ENCODE assay signal across 8 cellular contexts in the genomic region with DNA sequence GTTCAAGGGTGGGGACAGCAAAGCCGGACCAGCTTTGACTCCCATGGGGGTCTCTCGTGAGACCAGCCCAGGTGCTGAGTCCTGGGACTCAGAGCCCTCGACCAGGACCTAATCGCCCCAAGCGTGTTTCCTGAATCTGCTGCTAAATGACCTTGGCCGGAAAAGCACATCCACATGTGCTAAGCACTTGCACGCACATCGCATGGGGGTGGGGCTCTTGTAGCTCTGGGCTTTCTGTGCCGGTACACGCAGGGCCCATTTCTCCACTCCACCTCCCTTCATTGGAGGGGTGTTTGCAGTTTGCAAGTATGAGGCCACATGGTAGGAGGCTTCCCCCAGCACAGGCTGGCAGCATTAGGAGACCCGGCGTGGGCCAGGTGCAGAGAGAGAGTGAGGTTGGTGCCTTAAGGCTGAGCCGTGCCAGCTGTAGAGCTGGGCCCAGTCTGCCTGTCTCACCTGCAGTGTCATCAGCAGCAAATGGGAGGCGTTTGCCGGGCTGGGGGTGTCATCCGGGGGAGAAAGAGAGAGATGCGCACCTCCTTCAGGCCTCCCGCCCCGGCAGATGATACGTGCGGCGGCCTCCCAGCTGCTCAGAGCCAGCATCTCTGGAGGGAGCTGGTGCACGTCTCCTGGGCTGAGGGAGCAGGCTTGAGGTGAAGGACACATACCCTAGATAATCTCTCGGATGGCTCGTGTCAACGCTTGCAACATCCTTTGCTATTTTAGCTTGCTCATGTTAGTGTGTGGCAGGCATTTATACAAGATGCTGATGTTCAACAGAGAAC. TPM values are rescaled to one million over a fixed set of nuclear protein-coding genes. Genes with fewer than 3 reads are reported as not detected.
DNase-seq lines count a peak whose midpoint lies in the region; ATAC-seq and TF ChIP-seq lines count a peak whose summit lies in the region.

No MANE protein-coding gene starts in this region.

- H3K23ac ChIP-seq in trophoblast cell (ENCODE audit: low read length) = no peak overlapping the region

- H3K36me3 ChIP-seq in SU-DHL-6 (ENCODE audit: low read length) = no peaks in the 10 kb centered on the region
- peaks cover 27 to 28% of the 10 kb centered on the region in 2 experiments for H3K36me3 ChIP-seq in trophoblast cell (ENCODE audit: control insufficient read depth in 1 of 2, insufficient read depth in 2 of 2, low read length in 2 of 2)
- no peaks in the 10 kb centered on the region for H3K36me3 ChIP-seq in tibial nerve

- no peak overlapping the region for H4K8ac ChIP-seq in trophoblast cell (ENCODE audit: low read depth, low read length)

- H2BK5ac ChIP-seq in trophoblast cell (ENCODE audit: low read depth, low read length, poor library complexity) = no peak overlapping the region

- TF ChIP-seq EP300 in tibial nerve (IDR thresholded peaks at IDR 0.05) = no peak

- no CpG with 5 or more reads among the region's 26 CpGs for WGBS in trophoblast cell (ENCODE audit: extremely low coverage, insufficient coverage, insufficient read length)
- 77 to 88% methylated on average over 5 to 26 of the region's 26 CpGs for WGBS in tibial nerve, 2 donors

- H3K4me1 ChIP-seq in trophoblast cell (ENCODE audit: control insufficient read depth in 1 of 2, insufficient read depth in 2 of 2, low read length in 2 of 2) (no peaks in the 10 kb centered on the region), tibial nerve (peaks cover 0 to 36% (median 4%) of the 10 kb centered on the region in 4 donors)

- H3K9ac ChIP-seq in SU-DHL-6 (ENCODE audit: low read length) (peak overlapping the region; percentile 68), trophoblast cell (ENCODE audit: low read length) (no peak overlapping the region)

- ATAC-seq in GM21381 (IDR thresholded peaks at IDR 0.05; ENCODE audit: unreplicated experiment) = peak; percentile 43
- peak; percentile 67 for ATAC-seq in activated naive CD8-positive, alpha-beta T cell treated with anti-CD3 and anti-CD28 coated beads, Interleukin-2, amount 10 ng/mL, durations not matched to agents 7 days and 5 days (ENCODE audit: low read depth)

- H3K9me3 ChIP-seq in SU-DHL-6 (ENCODE audit: insufficient read depth, low read length) = no peaks in the 10 kb centered on the region
- H3K9me3 ChIP-seq in trophoblast cell (ENCODE audit: insufficient read depth, low read depth, low read length) = no peaks in the 10 kb centered on the region
- no peaks in the 10 kb centered on the region for H3K9me3 ChIP-seq in tibial nerve

- H4K20me1 ChIP-seq in SU-DHL-6 (ENCODE audit: low read depth, low read length) = no peaks in the 10 kb centered on the region

- no peak overlapping the region for H2BK12ac ChIP-seq in trophoblast cell (ENCODE audit: low read length)

- H2AFZ ChIP-seq in SU-DHL-6 (ENCODE audit: low read depth, low read length, severe bottlenecking) = no peak overlapping the region
- no peak overlapping the region for H2AFZ ChIP-seq in trophoblast cell (ENCODE audit: insufficient read depth, low read length, poor library complexity)

- H2AK5ac ChIP-seq in trophoblast cell (ENCODE audit: low read length) = no peak overlapping the region

- no peaks in the 10 kb centered on the region for H3K9me2 ChIP-seq in SU-DHL-6 (replicated peaks; ENCODE audit: insufficient read depth, low read length)

- no peak overlapping the region for H3K4ac ChIP-seq in trophoblast cell (ENCODE audit: low read depth, low read length)

- H3K18ac ChIP-seq in trophoblast cell (ENCODE audit: low read length) = no peak overlapping the region

- peak overlapping the region; percentile 37 for H3K4me3 ChIP-seq in SU-DHL-6 (ENCODE audit: insufficient read depth, low read length, poor library complexity, severe bottlenecking)
- no peak overlapping the region for H3K4me3 ChIP-seq in trophoblast cell (ENCODE audit: low read depth, low read length)
- no peak overlapping the region for H3K4me3 ChIP-seq in tibial nerve

- TF ChIP-seq POLR2A in tibial nerve (IDR thresholded peaks at IDR 0.05) = no peak

- H4K12ac ChIP-seq in trophoblast cell (ENCODE audit: low read depth, low read length) = no peak overlapping the region

- H3K36me3 Mint-ChIP-seq in activated naive CD8-positive, alpha-beta T cell treated with anti-CD3 and anti-CD28 coated beads, Interleukin-2, amount 10 ng/mL, durations not matched to agents 7 days and 5 days = peaks cover 14% of the 10 kb centered on the region

- H3K27ac ChIP-seq in SU-DHL-6 (ENCODE audit: low read depth, low read length) = peak overlapping the region; percentile 100
- H3K27ac ChIP-seq in trophoblast cell (ENCODE audit: low read depth, low read length) = no peak overlapping the region
- H3K27ac ChIP-seq in tibial nerve = peak overlapping the region in 2 of 4 donors; percentile 77 to 80

- H3K14ac ChIP-seq in trophoblast cell (ENCODE audit: low read length) = no peak overlapping the region

- peak; percentile 66 for DNase-seq in activated naive CD8-positive, alpha-beta T cell treated with anti-CD3 and anti-CD28 coated beads, Interleukin-2, amount 10 ng/mL, durations not matched to agents 7 days and 5 days
- peak; percentile 61 to 78 for DNase-seq in trophoblast cell
- no peak for DNase-seq in tibial nerve (ENCODE audit: low spot score in 2 of 2)
- DNase-seq in glomerular visceral epithelial cell (ENCODE audit: extremely low spot score) = no peak
- no peak for DNase-seq in OCI-M1 (lab: John Stamatoyannopoulos, UW)
- DNase-seq in NCI-H446 (lab: John Stamatoyannopoulos, UW) = no peak

- H3K79me2 ChIP-seq in SU-DHL-6 (ENCODE audit: insufficient read depth, low read length) (peaks cover 45% of the 10 kb centered on the region), trophoblast cell (ENCODE audit: control insufficient read depth, insufficient read depth, low read length, poor library complexity) (no peaks in the 10 kb centered on the region)

- peak overlapping the region; percentile 99 for H3K4me2 ChIP-seq in SU-DHL-6 (ENCODE audit: low read depth, low read length, poor library complexity, severe bottlenecking)
- H3K4me2 ChIP-seq in trophoblast cell (ENCODE audit: low read length) = no peak overlapping the region

- H4K91ac ChIP-seq in trophoblast cell (ENCODE audit: low read depth, low read length) = no peak overlapping the region

- TF ChIP-seq CTCF in SU-DHL-6 (IDR thresholded peaks at IDR 0.05; ENCODE audit: insufficient read depth, low read length, poor library complexity, severe bottlenecking) (no peak), tibial nerve (IDR thresholded peaks at IDR 0.05) (no peak)

- H3K27me3 ChIP-seq in SU-DHL-6 (ENCODE audit: low read length) (no peaks in the 10 kb centered on the region), trophoblast cell (ENCODE audit: insufficient read depth, low read length) (no peaks in the 10 kb centered on the region), tibial nerve (no peaks in the 10 kb centered on the region)

- H2BK120ac ChIP-seq in trophoblast cell (ENCODE audit: insufficient read depth, low read length, poor library complexity) = no peak overlapping the region

- H3K9me3 Mint-ChIP-seq in activated naive CD8-positive, alpha-beta T cell treated with anti-CD3 and anti-CD28 coated beads, Interleukin-2, amount 10 ng/mL, durations not matched to agents 7 days and 5 days = no peaks in the 10 kb centered on the region

- H3K79me1 ChIP-seq in trophoblast cell (ENCODE audit: low read length) = no peaks in the 10 kb centered on the region

- H3K4me1 Mint-ChIP-seq in activated naive CD8-positive, alpha-beta T cell treated with anti-CD3 and anti-CD28 coated beads, Interleukin-2, amount 10 ng/mL, durations not matched to agents 7 days and 5 days = peaks cover 42% of the 10 kb centered on the region

- peaks cover 66% of the 10 kb centered on the region for H3F3A ChIP-seq in SU-DHL-6 (ENCODE audit: insufficient read depth)

- POLR2A ChIA-PET in activated naive CD8-positive, alpha-beta T cell treated with anti-CD3 and anti-CD28 coated beads, Interleukin-2, amount 10 ng/mL, durations not matched to agents 7 days and 5 days (lab: Charles Lee) = interaction anchor here (0.9 to 3.8 kb wide), 13 partner anchors 10 to 100 kb away, joined by 3 to 45 read pairs (median 5); no protein-coding TSS in a partner anchor

- peak overlapping the region; percentile 90 for H3K4me3 Mint-ChIP-seq in activated naive CD8-positive, alpha-beta T cell treated with anti-CD3 and anti-CD28 coated beads, Interleukin-2, amount 10 ng/mL, durations not matched to agents 7 days and 5 days

- H3K27ac Mint-ChIP-seq in activated naive CD8-positive, alpha-beta T cell treated with anti-CD3 and anti-CD28 coated beads, Interleukin-2, amount 10 ng/mL, durations not matched to agents 7 days and 5 days = peak overlapping the region; percentile 100

- H3K27me3 Mint-ChIP-seq in activated naive CD8-positive, alpha-beta T cell treated with anti-CD3 and anti-CD28 coated beads, Interleukin-2, amount 10 ng/mL, durations not matched to agents 7 days and 5 days = no peaks in the 10 kb centered on the region

RNA-seq across cellular contexts. Expression of gene CLCN4, which starts 45.2 kb away (rescaled TPM):
- under 1 TPM in 1 of 2 experiments, not detected in 1; 0.25 TPM for total RNA-seq in activated naive CD8-positive, alpha-beta T cell treated with anti-CD3 and anti-CD28 coated beads, Interleukin-2, amount 10 ng/mL, durations not matched to agents 7 days and 5 days
- 1.4 TPM in 2 replicates for polyA plus RNA-seq in trophoblast cell (2013)
- total RNA-seq in tibial nerve = 1 to 10 TPM; 3.9 to 6.7 (median 5.3) TPM

Comparison
In these comparisons a context has a peak if more than half of its experiments do, and no peak if none do; other contexts are left out.
1. DNase-seq: peak in activated naive CD8-positive, alpha-beta T cell treated with anti-CD3 and anti-CD28 coated beads, Interleukin-2, amount 10 ng/mL, durations not matched to agents 7 days and 5 days (single experiment) and trophoblast cell (2 of 2); none in tibial nerve (0 of 2), glomerular visceral epithelial cell (single experiment), OCI-M1 (single experiment) and NCI-H446 (0 of 2).